Comparison of ENCODE assay signal across 19 cellular contexts in genomic region chr6:135753196-135753595, GRCh38.
"Had no signal": no experiment of that assay in that cellular context is flagged by ENCODE, and none has a peak within 500 bp of the region (broad histone marks: within the 10 kb centered on the region; RNA-seq: fewer than 3 reads in every experiment).

No MANE protein-coding gene starts in this region.

- H3K9me3 ChIP-seq: gastroesophageal sphincter, spleen, testis, tibial nerve, upper lobe of right lung, vagina had no signal

- H3K27ac ChIP-seq: coronary artery, gastroesophageal sphincter, spleen, testis, tibial nerve, upper lobe of right lung, vagina had no signal

- H3K4me1 ChIP-seq: gastroesophageal sphincter, spleen, testis, tibial nerve, upper lobe of right lung, vagina had no signal

- H3K27me3 ChIP-seq: gastroesophageal sphincter, spleen, tibial nerve, upper lobe of right lung, vagina had no signal

- H3K36me3 ChIP-seq: gastroesophageal sphincter, spleen, tibial nerve, upper lobe of right lung, vagina had no signal

- DNase-seq: effector CD4-positive, alpha-beta T cell; glutamatergic neuron; immature natural killer cell; naive thymus-derived CD4-positive, alpha-beta T cell; posterior cingulate gyrus; spleen; stimulated activated CD4-positive, alpha-beta T cell treated with anti-CD3 and anti-CD28 coated beads, Interleukin-15, amount 100 ng/mL, for 24 hours; stimulated activated CD4-positive, alpha-beta T cell treated with anti-CD3 and anti-CD28 coated beads, Interleukin-1b, Interleukin-23, amount 100 ng/mL, for 48 hours; stimulated activated CD4-positive, alpha-beta T cell treated with anti-CD3 and anti-CD28 coated beads, Interleukin-4, amount 100 ng/mL, for 24 hours; stimulated activated naive B cell treated with anti-CD40 and anti-IgM and Interleukin-4, amounts not matched to agents 10 μg/mL and 1 μg/mL and 100 μg/mL, for 72 hours; stimulated activated naive CD8-positive, alpha-beta T cell treated with anti-CD3 and anti-CD28 coated beads, Interleukin-15, amount 100 ng/mL, for 72 hours; testis; upper lobe of right lung had no signal

- H3K4me3 ChIP-seq: coronary artery, gastroesophageal sphincter, spleen, testis, tibial nerve, upper lobe of right lung, vagina had no signal

- ATAC-seq: esophagus mucosa; gastroesophageal sphincter; naive thymus-derived CD4-positive, alpha-beta T cell; sciatic nerve; stimulated activated naive B cell treated with anti-CD40 and anti-IgM and Interleukin-4, amounts not matched to agents 10 μg/mL and 1 μg/mL and 100 μg/mL, for 72 hours; stimulated activated naive CD8-positive, alpha-beta T cell treated with anti-CD3 and anti-CD28 coated beads, Interleukin-15, amount 100 ng/mL, for 72 hours; upper lobe of right lung had no signal
